Comparison of ENCODE assay signal across 28 cellular contexts in genomic region chr11:28442113-28442512, GRCh38.
"Had no signal": no experiment of that assay in that cellular context is flagged by ENCODE, and none has a peak within 500 bp of the region (broad histone marks: within the 10 kb centered on the region; RNA-seq: fewer than 3 reads in every experiment).

No MANE protein-coding gene starts in this region.

- H3K36me3 ChIP-seq: brain microvascular endothelial cell, cardiac muscle cell had no signal

- H3K9me3 Mint-ChIP-seq: activated CD4-positive, alpha-beta T cell treated with anti-CD3 and anti-CD28 coated beads, Interleukin-2, amount 10 ng/mL, durations not matched to agents 24 days and 14 days; activated T-cell treated with anti-CD3 and anti-CD28 coated beads, Interleukin-2, amount 50 U/mL, for 24 hours; activated T-helper 1 cell treated with anti-CD3 and anti-CD28 coated beads, Interleukin-12 subunit alpha, Interleukin-12 subunit beta, Interleukin-2, Interleukin-4 antibody, amounts not matched to agents 30 ng/mL and 10 ng/mL and 1 ng/mL, durations not matched to agents 14 hours and 24 hours and 36 hours; WTC11 had no signal

- H3K27ac Mint-ChIP-seq: activated CD4-positive, alpha-beta T cell treated with anti-CD3 and anti-CD28 coated beads, Interleukin-2, amount 10 ng/mL, durations not matched to agents 24 days and 14 days; activated CD8-positive, alpha-beta memory T cell treated with anti-CD3 and anti-CD28 coated beads, Interleukin-2, amount 10 ng/mL, durations not matched to agents 7 days and 5 days; activated naive CD8-positive, alpha-beta T cell; activated T-cell treated with anti-CD3 and anti-CD28 coated beads, Interleukin-2, amount 50 U/mL, for 24 hours; activated T-helper 1 cell treated with anti-CD3 and anti-CD28 coated beads, Interleukin-12 subunit alpha, Interleukin-12 subunit beta, Interleukin-2, Interleukin-4 antibody, amounts not matched to agents 30 ng/mL and 10 ng/mL and 1 ng/mL, durations not matched to agents 14 hours and 24 hours and 36 hours; T-helper 1 cell treated with Interleukin-12 subunit alpha and Interleukin-12 subunit beta and Interleukin-4 antibody, amounts not matched to agents 30 μg/mL and 1 μg/mL, for 36 hours; WTC11 had no signal

- H3K4me1 Mint-ChIP-seq: activated CD4-positive, alpha-beta T cell treated with anti-CD3 and anti-CD28 coated beads, Interleukin-2, amount 10 ng/mL, durations not matched to agents 24 days and 14 days; activated CD8-positive, alpha-beta memory T cell treated with anti-CD3 and anti-CD28 coated beads, Interleukin-2, amount 10 ng/mL, durations not matched to agents 7 days and 5 days; WTC11 had no signal

- H3K36me3 Mint-ChIP-seq: activated CD8-positive, alpha-beta memory T cell treated with anti-CD3 and anti-CD28 coated beads, Interleukin-2, amount 10 ng/mL, durations not matched to agents 7 days and 5 days; activated naive CD8-positive, alpha-beta T cell; WTC11 had no signal

- H3K4me3 ChIP-seq: cardiac muscle cell, SK-N-MC had no signal

- DNase-seq: activated CD4-positive, alpha-beta T cell treated with anti-CD3 and anti-CD28 coated beads, Interleukin-2, amount 10 ng/mL, durations not matched to agents 24 days and 14 days; activated CD4-positive, alpha-beta T cell treated with anti-CD3 and anti-CD28 coated beads, Interleukin-2, amount 50 U/mL, for 48 hours; activated CD4-positive, CD25-positive, alpha-beta regulatory T cell treated with anti-CD3 and anti-CD28 coated beads, Interleukin-2, amount 50 U/mL, for 72 hours; activated CD8-positive, alpha-beta memory T cell treated with anti-CD3 and anti-CD28 coated beads, Interleukin-2, amount 10 ng/mL, durations not matched to agents 7 days and 5 days; activated effector memory CD4-positive, alpha-beta T cell treated with anti-CD3 and anti-CD28 coated beads, Interleukin-2, amount 50 U/mL, for 16 hours; activated naive CD4-positive, alpha-beta T cell treated with Interleukin-2 at 50 U/mL for 16 hours; activated T-cell treated with anti-CD3 and anti-CD28 coated beads, Interleukin-2, amount 50 U/mL, for 24 hours; brain microvascular endothelial cell; Karpas-422; NCI-H1105 treated with DMSO at 0.1 percent for 48 hours; NCI-H1436 treated with DMSO at 0.1 percent for 48 hours; NCI-H187; NCI-H2081 treated with DMSO at 0.1 percent for 48 hours; NCI-H2171; NCI-H345; NCI-H510A; NCI-H526 treated with DMSO at 0.1 percent for 48 hours; NCI-H82; RPMI8226; SW 1271 had no signal

- H3K27me3 Mint-ChIP-seq: activated CD4-positive, alpha-beta T cell treated with anti-CD3 and anti-CD28 coated beads, Interleukin-2, amount 10 ng/mL, durations not matched to agents 24 days and 14 days; activated CD8-positive, alpha-beta memory T cell treated with anti-CD3 and anti-CD28 coated beads, Interleukin-2, amount 10 ng/mL, durations not matched to agents 7 days and 5 days; activated naive CD8-positive, alpha-beta T cell; activated T-cell treated with anti-CD3 and anti-CD28 coated beads, Interleukin-2, amount 50 U/mL, for 24 hours had no signal

- ATAC-seq: activated CD8-positive, alpha-beta memory T cell treated with anti-CD3 and anti-CD28 coated beads, Interleukin-2, amount 10 ng/mL, durations not matched to agents 7 days and 5 days; Panc1; Right ventricle myocardium inferior; WTC11 had no signal

- H3K27ac ChIP-seq: brain microvascular endothelial cell, cardiac muscle cell, SK-N-MC had no signal

- H3K27me3 ChIP-seq: brain microvascular endothelial cell, cardiac muscle cell had no signal

- H3K4me3 Mint-ChIP-seq: activated CD4-positive, alpha-beta T cell treated with anti-CD3 and anti-CD28 coated beads, Interleukin-2, amount 10 ng/mL, durations not matched to agents 24 days and 14 days; activated CD8-positive, alpha-beta memory T cell treated with anti-CD3 and anti-CD28 coated beads, Interleukin-2, amount 10 ng/mL, durations not matched to agents 7 days and 5 days; activated naive CD8-positive, alpha-beta T cell; activated T-cell treated with anti-CD3 and anti-CD28 coated beads, Interleukin-2, amount 50 U/mL, for 24 hours; activated T-helper 1 cell treated with anti-CD3 and anti-CD28 coated beads, Interleukin-12 subunit alpha, Interleukin-12 subunit beta, Interleukin-2, Interleukin-4 antibody, amounts not matched to agents 30 ng/mL and 10 ng/mL and 1 ng/mL, durations not matched to agents 14 hours and 24 hours and 36 hours; T-helper 1 cell treated with Interleukin-12 subunit alpha and Interleukin-12 subunit beta and Interleukin-4 antibody, amounts not matched to agents 30 μg/mL and 1 μg/mL, for 36 hours; WTC11 had no signal
